Comparison of ENCODE assay signal across 15 cellular contexts in genomic region chr16:12728471-12728870, GRCh38.
A peak's percentile ranks its signal among the peaks of the same experiment; 100 is the strongest.
DNase-seq lines count a peak whose midpoint lies in the region; ATAC-seq and TF ChIP-seq lines count a peak whose summit lies in the region.
"Had no signal": no experiment of that assay in that cellular context is flagged by ENCODE, and none has a peak within 500 bp of the region (broad histone marks: within the 10 kb centered on the region; RNA-seq: fewer than 3 reads in every experiment).

No MANE protein-coding gene starts in this region.

- intact Hi-C loops in heart right ventricle (cut with DNase I), result no loop called here
- intact Hi-C loops in activated naive CD4-positive, alpha-beta T cell treated with anti-CD3 and anti-CD28 coated beads for 36 hours (cut with micrococcal nuclease), result no loop called here
- intact Hi-C loops in left ventricle myocardium inferior (cut with micrococcal nuclease), result no loop called here

- H3K4me3 ChIP-seq in H7 (ENCODE audit: insufficient read depth, low read depth, low read length) (no peak overlapping the region), heart right ventricle (no peak overlapping the region), left ventricle myocardium inferior (no peak overlapping the region)
- H3K4me3 ChIP-seq: BLaER1 had no signal

- peaks cover 9% of the 10 kb centered on the region for H3K4me1 Mint-ChIP-seq in WTC11
- no peaks in the 10 kb centered on the region for H3K4me1 Mint-ChIP-seq in activated naive CD4-positive, alpha-beta T cell treated with anti-CD3 and anti-CD28 coated beads for 36 hours (ENCODE audit: low read depth)
- H3K4me1 Mint-ChIP-seq: CD8-positive, alpha-beta memory T cell had no signal

- TF ChIP-seq CTCF in WTC11 (IDR thresholded peaks at IDR 0.05) (no peak), heart right ventricle (IDR thresholded peaks at IDR 0.05) (no peak), left ventricle myocardium inferior (IDR thresholded peaks at IDR 0.05; ENCODE audit: borderline replicate concordance) (no peak)

- H3K4me1 ChIP-seq in heart right ventricle (peaks cover 0 to 9% (median 0%) of the 10 kb centered on the region in 9 donors), left ventricle myocardium inferior (no peaks in the 10 kb centered on the region)

- no peak overlapping the region for H3K27ac Mint-ChIP-seq in WTC11
- no peak overlapping the region for H3K27ac Mint-ChIP-seq in activated naive CD4-positive, alpha-beta T cell treated with anti-CD3 and anti-CD28 coated beads for 36 hours

- H3K27ac ChIP-seq in heart right ventricle (no peak overlapping the region), left ventricle myocardium inferior (replicated peaks) (no peak overlapping the region)
- H3K27ac ChIP-seq: BLaER1 had no signal

- H3K9me3 ChIP-seq in heart right ventricle (peaks cover 0 to 22% (median 12%) of the 10 kb centered on the region in 11 donors), left ventricle myocardium inferior (replicated peaks) (peaks cover 33% of the 10 kb centered on the region)

- POLR2A ChIA-PET in WTC11 (lab: Charles Lee), result no interaction called here

- WGBS in heart right ventricle, 2 donors, result 84 to 86% methylated on average over 5 of the region's 5 CpGs

- CTCF ChIA-PET in WTC11 (lab: Charles Lee), result interaction anchor here (1.2 kb wide), 1 partner anchor 90 kb away, joined by 4 read pairs; no protein-coding TSS in a partner anchor
- CTCF ChIA-PET in activated naive CD4-positive, alpha-beta T cell treated with anti-CD3 and anti-CD28 coated beads for 36 hours (lab: Charles Lee), result no interaction called here

- H3K4me3 Mint-ChIP-seq in WTC11, result no peak overlapping the region
- no peak overlapping the region for H3K4me3 Mint-ChIP-seq in activated naive CD4-positive, alpha-beta T cell treated with anti-CD3 and anti-CD28 coated beads for 36 hours
- H3K4me3 Mint-ChIP-seq: CD8-positive, alpha-beta memory T cell had no signal

- H3K9me3 Mint-ChIP-seq in WTC11, result peaks cover 21% of the 10 kb centered on the region
- peaks cover 17% of the 10 kb centered on the region for H3K9me3 Mint-ChIP-seq in activated naive CD4-positive, alpha-beta T cell treated with anti-CD3 and anti-CD28 coated beads for 36 hours

- no peaks in the 10 kb centered on the region for H3K36me3 ChIP-seq in H7 (replicated peaks; ENCODE audit: control insufficient read depth, insufficient read depth, low read length)
- H3K36me3 ChIP-seq in heart right ventricle, result peaks cover 0 to 9% (median 0%) of the 10 kb centered on the region in 9 donors
- H3K36me3 ChIP-seq in left ventricle myocardium inferior, result peaks cover 8% of the 10 kb centered on the region

- ATAC-seq in WTC11, result peak; percentile 24; the same call in 1 of the 2 replicates
- ATAC-seq in heart right ventricle, result no peak
- ATAC-seq in HG03469 (IDR thresholded peaks at IDR 0.05; ENCODE audit: unreplicated experiment), result no peak

- H3K27me3 Mint-ChIP-seq in WTC11 (ENCODE audit: low read depth), result no peaks in the 10 kb centered on the region
- no peaks in the 10 kb centered on the region for H3K27me3 Mint-ChIP-seq in activated naive CD4-positive, alpha-beta T cell treated with anti-CD3 and anti-CD28 coated beads for 36 hours (ENCODE audit: low read depth)

- peaks cover 14% of the 10 kb centered on the region for H3K36me3 Mint-ChIP-seq in WTC11
- H3K36me3 Mint-ChIP-seq in activated naive CD4-positive, alpha-beta T cell treated with anti-CD3 and anti-CD28 coated beads for 36 hours (ENCODE audit: low read depth), result peaks cover 14% of the 10 kb centered on the region

- H3K27me3 ChIP-seq in H7 (ENCODE audit: control insufficient read depth, insufficient read depth, low read length), result no peaks in the 10 kb centered on the region
- no peaks in the 10 kb centered on the region for H3K27me3 ChIP-seq in heart right ventricle
- H3K27me3 ChIP-seq in left ventricle myocardium inferior (ENCODE audit: low read depth), result no peaks in the 10 kb centered on the region
- H3K27me3 ChIP-seq: BLaER1 had no signal

- peak; percentile 47 for DNase-seq in H7
- no peak for DNase-seq in WTC11 (ENCODE audit: low spot score)
- peak; percentile 19 for DNase-seq in glomerular visceral epithelial cell (ENCODE audit: extremely low spot score)
- peak; percentile 87 for DNase-seq in renal cortical epithelial cell (ENCODE audit: low read depth)
- no peak for DNase-seq in heart right ventricle
- DNase-seq in activated naive CD4-positive, alpha-beta T cell treated with anti-CD3 and anti-CD28 coated beads for 36 hours, result no peak
- DNase-seq in left ventricle myocardium inferior, result no peak
- DNase-seq: CD8-positive, alpha-beta memory T cell; MM.1S; NCI-H1105; NCI-H187; NCI-H446; SHP77 had no signal

TF ChIP-seq in WTC11, 78 proteins besides CTCF, POLR2A, EP300 and RAD21:
- TF ChIP-seq ZNF317 (CRISPR knock-in tag; IDR thresholded peaks at IDR 0.05; ENCODE audit: borderline replicate concordance, low read depth) (no peak), ZNF121 (CRISPR knock-in tag; IDR thresholded peaks at IDR 0.05) (no peak), ATF3 (CRISPR knock-in tag; conservative IDR thresholded peaks at IDR 0.05) (no peak)

Comparison
In these comparisons a context has a peak if more than half of its experiments do, and no peak if none do; other contexts are left out.
1. DNase-seq: peak in H7 (single experiment), glomerular visceral epithelial cell (single experiment) and renal cortical epithelial cell (single experiment); none in WTC11 (single experiment), heart right ventricle (0 of 2), activated naive CD4-positive, alpha-beta T cell treated with anti-CD3 and anti-CD28 coated beads for 36 hours (single experiment) and left ventricle myocardium inferior (single experiment).